In genomic region chr7:87528733-87529132, GRCh38 we compare ENCODE assay signal across 1 cellular context.
TF ChIP-seq lines count a peak whose summit lies in the region.

No MANE protein-coding gene starts in this region.

TF ChIP-seq in GM23338, 12 proteins besides CTCF, POLR2A, EP300 and RAD21 (continued from another document):
- TF ChIP-seq REST (IDR thresholded peaks at IDR 0.05; ENCODE audit: unreplicated experiment) (no peak), EZH2phosphoT487 (IDR thresholded peaks at IDR 0.05; ENCODE audit: unreplicated experiment) (no peak), CREB1 (CRISPR knock-in tag; IDR thresholded peaks at IDR 0.05; ENCODE audit: low read depth) (no peak), ZNF331 (CRISPR knock-in tag; IDR thresholded peaks at IDR 0.05; ENCODE audit: low read depth) (no peak), STAT1 (IDR thresholded peaks at IDR 0.05; ENCODE audit: unreplicated experiment) (no peak), ETS1 (IDR thresholded peaks at IDR 0.05) (no peak), EZH2 (IDR thresholded peaks at IDR 0.05; ENCODE audit: low read depth, unreplicated experiment) (no peak), ZNF114 (CRISPR knock-in tag; IDR thresholded peaks at IDR 0.05) (no peak)
TF ChIP-seq in GM23338: peak in this region for 0.
